In genomic region chr11:111419641-111420327, GRCh38 we compare ENCODE assay signal across 16 cellular contexts. TPM values are rescaled to one million over a fixed set of nuclear protein-coding genes. Genes with fewer than 3 reads are reported as not detected.
A peak's percentile ranks its signal among the peaks of the same experiment; 100 is the strongest.
DNase-seq lines count a peak whose midpoint lies in the region; ATAC-seq, FAIRE-seq and TF ChIP-seq lines count a peak whose summit lies in the region.
"Had no signal": no experiment of that assay in that cellular context is flagged by ENCODE, and none has a peak within 500 bp of the region (broad histone marks: within the 10 kb centered on the region; RNA-seq: fewer than 3 reads in every experiment).

No MANE protein-coding gene starts in this region.

- peak; percentile 31 for DNase-seq in left ventricle myocardium superior
- DNase-seq in cardiac septum (ENCODE audit: low spot score), result no peak
- DNase-seq in GM12878 (ENCODE audit: low read depth, low spot score), result no peak
- peak; percentile 64 for DNase-seq in mucosa of gallbladder (ENCODE audit: low spot score)
- DNase-seq in T-helper 9 cell, result no peak
- no peak for DNase-seq in colonic mucosa
- no peak for DNase-seq in A673 (ENCODE audit: low spot score)
- DNase-seq: activated CD4-positive, CD25-positive, alpha-beta regulatory T cell; effector CD4-positive, alpha-beta T cell; kidney glomerular epithelial cell; NCI-H1436 treated with DMSO at 0.1 percent for 48 hours; stimulated activated CD4-positive, alpha-beta T cell treated with anti-CD3 and anti-CD28 coated beads, Interleukin-12 subunit alpha, Interleukin-12 subunit beta, amount 100 ng/mL, for 4 hours had no signal

- no peak for TF ChIP-seq POLR2A in GM12878 (IDR thresholded peaks at IDR 0.05; ENCODE audit: low read depth, low read length)

- intact Hi-C loops in left ventricle myocardium superior (cut with micrococcal nuclease), result loop anchor here (5.0 kb wide), 1 partner anchor 137 kb away; no protein-coding TSS in a partner anchor
- intact Hi-C loops in cardiac septum (cut with DNase I), result loop anchor here (5.0 kb wide), 1 partner anchor 122 kb away; the partner anchor contains the start of gene POU2AF3
- intact Hi-C loops in GM12878 (cut with micrococcal nuclease; ENCODE audit: unreplicated experiment), result loop anchor here (5.0 to 10.0 kb wide), 2 partner anchors 985 to 1072 kb away; no protein-coding TSS in a partner anchor
- intact Hi-C loops in colonic mucosa (cut with DNase I), result loop anchor here (5.0 kb wide), 1 partner anchor 122 kb away; the partner anchor contains the start of gene POU2AF3
- intact Hi-C loops in A673 (cut with micrococcal nuclease; ENCODE audit: unreplicated experiment), result loop anchor here (10.0 kb wide), 2 partner anchors 705 to 955 kb away; partner anchors contain the start of gene ARHGAP20

- TF ChIP-seq CTCF in GM12878 (IDR thresholded peaks at IDR 0.05 in 2 of 3, conservative IDR thresholded peaks at IDR 0.05 in 1 of 3; ENCODE audit: control insufficient read depth in 2 of 3, extremely low read depth in 1 of 3, insufficient read depth in 1 of 3, low read depth in 3 of 3, low read length in 3 of 3) (no peak), colonic mucosa (IDR thresholded peaks at IDR 0.05) (no peak), A673 (conservative IDR thresholded peaks at IDR 0.05; ENCODE audit: low read depth, low read length) (no peak)

- 78% methylated on average over 5 of the region's 5 CpGs for WGBS in GM12878 (ENCODE audit: insufficient coverage, insufficient replicate concordance, low lambda C conversion rate, missing lambda C conversion rate)

- in situ Hi-C loops in GM12878 (cut with MboI), result loop anchor here (5.0 to 10.0 kb wide), 3 partner anchors 52 to 975 kb away; no protein-coding TSS in a partner anchor

- SMC1A ChIA-PET in GM12878 (lab: Charles Lee; ENCODE audit: uncharacterized antibody, unreplicated experiment), result interaction anchor here (0.6 to 29.3 kb wide), 10 partner anchors 8 to 1124 kb away, joined by 3 to 972 read pairs (median 8); partner anchors contain the start of gene POU2AF1

- no peak for TF ChIP-seq RAD21 in GM12878 (IDR thresholded peaks at IDR 0.05; ENCODE audit: insufficient read depth, low read depth, low read length)

- H3K9ac ChIP-seq in GM12878 (ENCODE audit: control insufficient read depth, insufficient read depth, low read length), result no peak overlapping the region
- H3K9ac ChIP-seq in colonic mucosa (ENCODE audit: low read depth in 2 of 2, low read length in 2 of 2), result no peak overlapping the region

- no peak overlapping the region for H3K4me2 ChIP-seq in GM12878 (ENCODE audit: control insufficient read depth, insufficient read depth)

- H3K27ac ChIP-seq in GM12878 (ENCODE audit: control insufficient read depth, insufficient read depth) (peak overlapping the region; percentile 98; the same call in 1 of the 2 replicates), colonic mucosa (no peak overlapping the region), A673 (ENCODE audit: low read depth, low read length, poor library complexity, severe bottlenecking) (no peak overlapping the region)
- H3K27ac ChIP-seq: gastrocnemius medialis, SK-N-MC had no signal

- H4K20me1 ChIP-seq in GM12878 (ENCODE audit: control insufficient read depth, insufficient read depth), result no peaks in the 10 kb centered on the region

- RAD21 ChIA-PET in GM12878 (lab: Charles Lee; ENCODE audit: unreplicated experiment), result interaction anchor here (1.8 to 19.6 kb wide), 7 partner anchors 10 to 137 kb away, joined by 10 to 657 read pairs (median 66); partner anchors contain the start of gene POU2AF1

- H3K4me3 ChIP-seq in GM12878 (no peak overlapping the region), colonic mucosa (no peak overlapping the region), A673 (ENCODE audit: low read depth, low read length, poor library complexity, severe bottlenecking) (no peak overlapping the region)
- H3K4me3 ChIP-seq: gastrocnemius medialis, SK-N-MC had no signal

- peaks cover 64% of the 10 kb centered on the region for H3K4me1 ChIP-seq in GM12878 (ENCODE audit: control insufficient read depth, insufficient read depth, low read length)
- H3K4me1 ChIP-seq in colonic mucosa, result no peaks in the 10 kb centered on the region
- no peaks in the 10 kb centered on the region for H3K4me1 ChIP-seq in A673 (ENCODE audit: insufficient read depth, low read length, poor library complexity, severe bottlenecking)

- H3K27me3 ChIP-seq in GM12878 (replicated peaks in 1 of 2; ENCODE audit: control insufficient read depth in 2 of 2, insufficient read depth in 2 of 2, low read length in 1 of 2), result no peaks in the 10 kb centered on the region
- no peaks in the 10 kb centered on the region for H3K27me3 ChIP-seq in colonic mucosa
- no peaks in the 10 kb centered on the region for H3K27me3 ChIP-seq in A673 (replicated peaks; ENCODE audit: insufficient read depth, low read depth, low read length, poor library complexity)
- H3K27me3 ChIP-seq: gastrocnemius medialis had no signal

- TF ChIP-seq EP300 in GM12878 (IDR thresholded peaks at IDR 0.05; ENCODE audit: borderline replicate concordance in 1 of 2, control insufficient read depth in 1 of 2, low read depth in 2 of 2, low read length in 2 of 2), result no peak

- peaks cover 12% of the 10 kb centered on the region for H3K79me2 ChIP-seq in GM12878 (ENCODE audit: control insufficient read depth, insufficient read depth, low read length)

- H2AFZ ChIP-seq in GM12878 (ENCODE audit: control insufficient read depth, low read depth, low read length), result no peak overlapping the region

- H3K36me3 ChIP-seq in GM12878 (ENCODE audit: control insufficient read depth in 2 of 2, insufficient read depth in 2 of 2, low read length in 1 of 2), result no peaks in the 10 kb centered on the region; a peak in 1 of 4 replicates
- no peaks in the 10 kb centered on the region for H3K36me3 ChIP-seq in colonic mucosa
- no peaks in the 10 kb centered on the region for H3K36me3 ChIP-seq in A673 (ENCODE audit: insufficient read depth, low read length, poor library complexity, severe bottlenecking)
- H3K36me3 ChIP-seq: gastrocnemius medialis had no signal

- CTCF ChIA-PET in GM12878 (lab: Yijun Ruan, JAX), result interaction anchor here (1.4 to 18.2 kb wide), 12 partner anchors 8 to 137 kb away, joined by 4 to 680 read pairs (median 34); partner anchors contain the start of gene POU2AF1
- CTCF ChIA-PET in A673 (lab: Charles Lee), result no interaction called here

- H3K9me3 ChIP-seq in GM12878 (replicated peaks; ENCODE audit: control insufficient read depth, insufficient read depth, low read length) (no peaks in the 10 kb centered on the region; the same call in 2 of the 3 replicates), colonic mucosa (no peaks in the 10 kb centered on the region), A673 (ENCODE audit: low read depth, low read length, poor library complexity, severe bottlenecking) (no peaks in the 10 kb centered on the region)
- H3K9me3 ChIP-seq: gastrocnemius medialis had no signal

- ATAC-seq in left ventricle myocardium superior (no peak), GM12878 (no peak), GM18873 (IDR thresholded peaks at IDR 0.05; ENCODE audit: low FRiP score, unreplicated experiment) (no peak)
- ATAC-seq: gastrocnemius medialis had no signal

- BruUV-seq in GM12878 (replicated peaks; lab: Mats Ljungman, UMichigan) (no TSS peak), A673 (replicated peaks; lab: Mats Ljungman, UMichigan) (no TSS peak)

- FAIRE-seq in GM12878 (lab: Jason Lieb, UNC), result no peak

- POLR2A ChIA-PET in GM12878 (lab: Charles Lee), result interaction anchor here (1.0 to 16.5 kb wide), 4 partner anchors 31 to 138 kb away, joined by 3 to 415 read pairs (median 3); partner anchors contain the start of gene POU2AF1
- POLR2A ChIA-PET in A673 (lab: Charles Lee; ENCODE audit: low non-redundant PET), result no interaction called here

RNA-seq across cellular contexts. Expression of gene POU2AF1, which starts 40.7 kb away (rescaled TPM):
- 0.62 TPM for total RNA-seq in left ventricle myocardium superior
- 0.13 TPM for total RNA-seq in cardiac septum
- total RNA-seq in GM12878 (2013; cell fraction: nucleolus; rRNA removed), result 165 and 176 TPM in 2 replicates
- 28.7 and 31.2 TPM in 2 replicates for total RNA-seq in GM12878 (2014; rRNA removed)
- 31.9 and 35.1 TPM in 2 replicates for total RNA-seq in GM12878 (2014; rRNA removed; fragmentation: Illumina TruSeq; extraction: Trizol)
- total RNA-seq in GM12878 (2021), result 165 and 169 TPM in 2 replicates
- polyA plus RNA-seq in GM12878 (2011; ENCODE audit: low read depth), result 175 TPM
- polyA plus RNA-seq in GM12878 (2011; rRNA removed), result 34.5 and 61.7 TPM in 2 replicates
- 57.8 and 71.0 TPM in 2 replicates for polyA plus RNA-seq in GM12878 (2011; cell fraction: cytosol; rRNA removed)
- polyA plus RNA-seq in GM12878 (2011; cell fraction: nucleus; rRNA removed), result 98.1 and 141 TPM in 2 replicates
- 246 and 275 TPM in 2 replicates for polyA plus RNA-seq in GM12878 (2012)
- polyA plus RNA-seq in GM12878 (2014; fragmentation: Illumina TruSeq; extraction: Trizol), result 97.7 and 107 TPM in 2 replicates
- 10 to 100 TPM; 13.1 to 92.7 TPM for polyA plus RNA-seq in GM12878 (2014; fragmentation: Nextera tagmentation; extraction: Ambion mirVana)
- 93.5 and 128 TPM in 2 replicates for polyA plus RNA-seq in GM12878 (2014; rRNA removed)
- polyA plus RNA-seq in GM12878 (2016; fragmentation: Nextera tagmentation; extraction: Ambion mirVana), result 10 to 100 TPM; 71.3 to 79.7 TPM
- 70.5 and 86.6 TPM in 2 replicates for polyA minus RNA-seq in GM12878 (2011; rRNA and poly(A)+ RNA removed)
- 55.2 and 55.6 TPM in 2 replicates for polyA minus RNA-seq in GM12878 (2011; cell fraction: cytosol; rRNA and poly(A)+ RNA removed)
- polyA minus RNA-seq in GM12878 (2011; cell fraction: nucleus; rRNA and poly(A)+ RNA removed), result 48.6 and 100 TPM in 2 replicates
- 12.9 TPM for total RNA-seq in mucosa of gallbladder
- 1 to 10 TPM; 3.1 to 3.7 TPM for total RNA-seq in colonic mucosa
- total RNA-seq in A673 (2021), result not detected in 2 replicates
- total RNA-seq: H4 had no signal

Comparison
In these comparisons a context has a peak if more than half of its experiments do, and no peak if none do; other contexts are left out.
1. DNase-seq: peak in left ventricle myocardium superior (single experiment) and mucosa of gallbladder (single experiment); none in cardiac septum (single experiment), GM12878 (single experiment), T-helper 9 cell (single experiment), colonic mucosa (single experiment) and A673 (single experiment).